In the genomic region with DNA sequence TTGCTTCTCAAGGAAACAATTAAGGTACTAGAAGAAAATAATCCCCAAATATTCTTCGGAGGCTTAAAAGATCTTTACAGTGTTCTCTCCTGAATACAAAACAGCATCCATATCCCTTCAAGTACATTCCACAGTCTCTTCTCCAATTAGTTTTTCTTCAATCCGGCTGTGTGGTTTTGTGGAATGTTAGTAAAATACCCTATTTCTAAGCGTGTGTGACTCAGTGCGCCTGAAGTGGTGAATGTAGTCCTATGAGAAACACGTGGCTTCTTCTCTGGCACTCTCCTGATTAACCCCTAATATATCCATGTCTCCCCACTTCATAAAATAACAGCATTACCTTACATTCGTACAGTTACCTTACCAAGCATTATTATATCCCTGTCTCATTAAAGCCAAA, we compare ENCODE assay signal across 18 cellular contexts.
"Had no signal": no experiment of that assay in that cellular context is flagged by ENCODE, and none has a peak within 500 bp of the region (broad histone marks: within the 10 kb centered on the region; RNA-seq: fewer than 3 reads in every experiment).

No MANE protein-coding gene starts in this region.

- H3K9me3 ChIP-seq: colonic mucosa had no signal

- H3K27me3 ChIP-seq: colonic mucosa had no signal

- ATAC-seq: activated naive CD8-positive, alpha-beta T cell treated with anti-CD3 and anti-CD28 coated beads, Interleukin-2, amount 50 U/mL, for 24 hours; esophagus mucosa; stimulated activated naive CD8-positive, alpha-beta T cell treated with anti-CD3 and anti-CD28 coated beads, Interleukin-15, Interleukin-2, amounts not matched to agents 100 U/mL and 50 U/mL, for 24 hours had no signal

- H3K4me1 ChIP-seq: colonic mucosa had no signal

- H3K36me3 ChIP-seq: colonic mucosa had no signal

- DNase-seq: activated B cell treated with CpG ODN at 0.5 μM for 24 hours; activated CD4-positive, alpha-beta T cell treated with anti-CD3 and anti-CD28 coated beads, Interleukin-2, amount 10 ng/mL, durations not matched to agents 7 days and 5 days; activated CD8-positive, alpha-beta memory T cell treated with anti-CD3 and anti-CD28 coated beads, Interleukin-2, amount 50 U/mL, for 48 hours; activated naive CD4-positive, alpha-beta T cell treated with Interleukin-2 at 50 U/mL for 16 hours; activated naive CD8-positive, alpha-beta T cell treated with anti-CD3 and anti-CD28 coated beads, Interleukin-2, amount 50 U/mL, for 24 hours; caudate nucleus; colonic mucosa; mesendoderm; nucleus accumbens; posterior cingulate gyrus; retina; stimulated activated CD4-positive, alpha-beta T cell treated with anti-CD3 and anti-CD28 coated beads, Interleukin-4, amount 100 ng/mL, for 4 hours; stimulated activated CD8-positive, alpha-beta memory T cell treated with anti-CD3 and anti-CD28 coated beads, Interleukin-4, amount 100 ng/mL, for 48 hours; stimulated activated naive CD8-positive, alpha-beta T cell treated with anti-CD3 and anti-CD28 coated beads, Interleukin-15, Interleukin-2, amounts not matched to agents 100 U/mL and 50 U/mL, for 24 hours; SW 1271; trophoblast cell had no signal

- H3K27ac ChIP-seq: colonic mucosa, skin epidermis had no signal

- H3K4me3 ChIP-seq: colonic mucosa, skin epidermis had no signal
